Comparison of ENCODE assay signal across 28 cellular contexts in the genomic region with DNA sequence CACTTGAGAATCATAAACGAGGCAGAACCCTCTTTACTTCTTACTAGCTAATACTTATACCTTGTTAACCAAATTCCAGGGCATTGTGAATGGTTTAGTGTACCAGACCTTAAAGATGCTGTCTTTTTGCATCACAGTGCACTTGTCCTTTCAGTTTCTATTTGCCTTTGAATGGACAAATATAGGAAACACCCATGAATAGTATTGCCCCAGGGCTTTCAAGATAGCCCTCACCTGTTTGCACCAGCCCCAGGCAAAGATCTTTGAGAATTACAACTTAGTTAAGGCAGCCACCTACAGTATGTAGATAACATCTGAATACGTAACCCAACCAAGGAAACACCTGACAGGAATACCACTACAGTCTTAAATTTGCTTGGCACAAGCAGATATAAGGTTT.
"Had no signal": no experiment of that assay in that cellular context is flagged by ENCODE, and none has a peak within 500 bp of the region (broad histone marks: within the 10 kb centered on the region; RNA-seq: fewer than 3 reads in every experiment).

No MANE protein-coding gene starts in this region.

- DNase-seq: activated CD4-positive, alpha-beta T cell treated with anti-CD3 and anti-CD28 coated beads for 36 hours; activated CD4-positive, CD25-positive, alpha-beta regulatory T cell; activated CD8-positive, alpha-beta memory T cell treated with anti-CD3 and anti-CD28 coated beads, Interleukin-2, amount 10 ng/mL, durations not matched to agents 7 days and 5 days; activated CD8-positive, alpha-beta T cell treated with anti-CD3 and anti-CD28 coated beads, Interleukin-2, amount 10 ng/mL, durations not matched to agents 7 days and 5 days; activated naive CD4-positive, alpha-beta T cell; activated T-cell treated with anti-CD3 and anti-CD28 coated beads, Interleukin-2, amount 50 U/mL, for 72 hours; aorta; body of pancreas; dorsolateral prefrontal cortex; effector memory CD4-positive, alpha-beta T cell; erythroblast; islet precursor cell; left ventricle myocardium inferior; mesendoderm; natural killer cell; stimulated activated CD4-positive, alpha-beta T cell treated with anti-CD3 and anti-CD28 coated beads, Interleukin-1b, Interleukin-23, amount 100 ng/mL, for 48 hours; stimulated activated naive B cell treated with anti-CD40 and anti-IgM and Interleukin-4, amounts not matched to agents 10 μg/mL and 1 μg/mL and 100 μg/mL, for 72 hours; stomach; thyroid gland; upper lobe of right lung had no signal

- H3K4me3 ChIP-seq: body of pancreas, cardiac muscle cell, coronary artery, dorsolateral prefrontal cortex, gastroesophageal sphincter, hepatocyte, left ventricle myocardium inferior, lung, right atrium auricular region, smooth muscle cell, stomach, thyroid gland, upper lobe of right lung had no signal

- ATAC-seq: activated CD4-positive, alpha-beta T cell treated with anti-CD3 and anti-CD28 coated beads for 36 hours; activated CD8-positive, alpha-beta memory T cell treated with anti-CD3 and anti-CD28 coated beads, Interleukin-2, amount 10 ng/mL, durations not matched to agents 7 days and 5 days; activated CD8-positive, alpha-beta T cell treated with anti-CD3 and anti-CD28 coated beads, Interleukin-2, amount 10 ng/mL, durations not matched to agents 7 days and 5 days; activated naive CD4-positive, alpha-beta T cell treated with anti-CD3 and anti-CD28 coated beads, Interleukin-2, amount 50 U/mL, for 72 hours; activated T-cell treated with anti-CD3 and anti-CD28 coated beads, Interleukin-2, amount 50 U/mL, for 72 hours; body of pancreas; gastroesophageal sphincter; natural killer cell; stimulated activated naive B cell treated with anti-CD40 and anti-IgM and Interleukin-4, amounts not matched to agents 10 μg/mL and 1 μg/mL and 100 μg/mL, for 72 hours; upper lobe of right lung had no signal

- H3K27ac ChIP-seq: body of pancreas, cardiac muscle cell, coronary artery, dorsolateral prefrontal cortex, gastroesophageal sphincter, hepatocyte, left ventricle myocardium inferior, right atrium auricular region, stomach, thyroid gland, upper lobe of right lung had no signal

- H3K36me3 ChIP-seq: cardiac muscle cell, gastroesophageal sphincter, left ventricle myocardium inferior, right atrium auricular region, stomach, thyroid gland, upper lobe of right lung had no signal

- H3K27me3 ChIP-seq: body of pancreas, cardiac muscle cell, gastroesophageal sphincter, hepatocyte, right atrium auricular region, thyroid gland, upper lobe of right lung had no signal
